1 cellular context compared by ENCODE assay signal in the genomic region with DNA sequence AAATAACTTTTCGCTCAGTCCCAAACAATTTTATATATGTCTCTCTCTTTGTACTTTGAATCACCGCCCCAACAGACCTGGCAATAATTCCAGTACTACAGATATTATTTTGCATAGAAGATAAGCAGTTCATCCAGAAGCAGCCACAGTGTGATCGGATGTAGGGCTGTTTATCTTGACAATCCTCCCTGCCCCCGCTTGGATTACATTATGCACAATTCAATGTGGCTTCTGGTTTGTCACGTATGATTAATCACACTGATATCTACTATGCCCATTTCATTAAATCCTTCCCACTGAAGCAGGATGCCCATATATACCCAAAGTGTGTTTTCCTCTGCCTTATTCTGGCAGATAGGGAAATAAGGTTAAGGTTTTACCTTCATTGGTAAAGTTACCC.
TF ChIP-seq lines count a peak whose summit lies in the region.

No MANE protein-coding gene starts in this region.

TF ChIP-seq in GM23338, 12 proteins besides CTCF, POLR2A, EP300 and RAD21 (continued from another document):
- TF ChIP-seq, protein P1, sequence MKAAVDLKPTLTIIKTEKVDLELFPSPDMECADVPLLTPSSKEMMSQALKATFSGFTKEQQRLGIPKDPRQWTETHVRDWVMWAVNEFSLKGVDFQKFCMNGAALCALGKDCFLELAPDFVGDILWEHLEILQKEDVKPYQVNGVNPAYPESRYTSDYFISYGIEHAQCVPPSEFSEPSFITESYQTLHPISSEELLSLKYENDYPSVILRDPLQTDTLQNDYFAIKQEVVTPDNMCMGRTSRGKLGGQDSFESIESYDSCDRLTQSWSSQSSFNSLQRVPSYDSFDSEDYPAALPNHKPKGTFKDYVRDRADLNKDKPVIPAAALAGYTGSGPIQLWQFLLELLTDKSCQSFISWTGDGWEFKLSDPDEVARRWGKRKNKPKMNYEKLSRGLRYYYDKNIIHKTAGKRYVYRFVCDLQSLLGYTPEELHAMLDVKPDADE (IDR thresholded peaks at IDR 0.05), result no peak
- TF ChIP-seq STAT1 (IDR thresholded peaks at IDR 0.05; ENCODE audit: unreplicated experiment) (no peak), POLR2AphosphoS5 (IDR thresholded peaks at IDR 0.05; ENCODE audit: low read depth) (no peak), EZH2 (IDR thresholded peaks at IDR 0.05; ENCODE audit: low read depth, unreplicated experiment) (no peak), EZH2phosphoT487 (IDR thresholded peaks at IDR 0.05; ENCODE audit: unreplicated experiment) (no peak), JUNB (IDR thresholded peaks at IDR 0.05; ENCODE audit: unreplicated experiment) (no peak)
